8 cellular contexts compared by ENCODE assay signal in the genomic region with DNA sequence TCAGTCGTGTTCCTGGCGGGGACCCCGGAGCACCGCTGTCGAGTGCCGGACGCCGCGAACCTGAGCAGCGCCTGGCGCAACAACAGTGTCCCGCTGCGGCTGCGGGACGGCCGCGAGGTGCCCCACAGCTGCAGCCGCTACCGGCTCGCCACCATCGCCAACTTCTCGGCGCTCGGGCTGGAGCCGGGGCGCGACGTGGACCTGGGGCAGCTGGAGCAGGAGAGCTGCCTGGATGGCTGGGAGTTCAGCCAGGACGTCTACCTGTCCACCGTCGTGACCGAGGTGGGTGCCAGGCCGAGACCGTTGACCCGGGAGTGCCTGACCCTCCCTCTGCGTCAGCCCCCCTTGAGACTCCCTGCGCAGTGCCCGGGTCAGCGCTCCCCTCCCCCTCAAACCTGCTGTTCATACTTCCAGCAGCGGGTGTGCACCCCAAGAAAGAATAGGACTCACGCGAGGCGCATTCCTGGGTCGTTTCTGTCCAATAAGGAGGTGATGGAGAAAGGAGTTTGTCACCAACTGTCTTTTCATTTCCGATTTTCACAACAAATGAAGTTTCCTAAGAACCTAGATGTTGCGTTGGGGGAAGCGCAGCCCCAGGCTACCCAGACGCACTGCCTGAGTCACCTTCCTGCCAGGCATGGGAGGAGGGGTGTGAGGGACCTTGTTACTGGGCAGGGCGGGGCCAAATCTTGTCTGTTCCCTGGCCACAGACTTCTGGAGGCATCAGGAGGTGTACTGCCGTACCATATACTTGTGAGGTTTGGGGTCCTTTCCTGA. TPM values are rescaled to one million over a fixed set of nuclear protein-coding genes. Genes with fewer than 3 reads are reported as not detected.
DNase-seq lines count a peak whose midpoint lies in the region; ATAC-seq and TF ChIP-seq lines count a peak whose summit lies in the region.

No MANE protein-coding gene starts in this region.

- WGBS in heart right ventricle, 2 donors = 9 to 11% methylated on average over 50 of the region's 50 CpGs

- H3K9me3 ChIP-seq in heart right ventricle = no peaks in the 10 kb centered on the region

- peak overlapping the region; percentile 89 for H3K27ac Mint-ChIP-seq in activated naive CD8-positive, alpha-beta T cell

- intact Hi-C loops in heart right ventricle (cut with DNase I) = loop anchor here in 7 of 10 donors (5.0 to 10.0 kb wide), 5 partner anchors 67 to 200 kb away; a partner anchor contains a TSS

- H3K27me3 Mint-ChIP-seq in activated naive CD8-positive, alpha-beta T cell = no peaks in the 10 kb centered on the region

- peak overlapping the region; percentile 53 for H3K4me3 ChIP-seq in GM12864 (ENCODE audit: low read depth, low read length)
- H3K4me3 ChIP-seq in heart right ventricle = peak overlapping the region; percentile 18 to 83 (median 70)

- no peaks in the 10 kb centered on the region for H3K36me3 Mint-ChIP-seq in activated naive CD8-positive, alpha-beta T cell

- peaks cover 5 to 39% (median 35%) of the 10 kb centered on the region in 9 donors for H3K4me1 ChIP-seq in heart right ventricle

- H3K36me3 ChIP-seq in heart right ventricle = no peaks in the 10 kb centered on the region

- ATAC-seq in HG03139 (IDR thresholded peaks at IDR 0.05; ENCODE audit: unreplicated experiment) (peak; percentile 7), SK-N-SH treated with all-trans-retinoic acid at 6 μM for 48 hours (peak; percentile 48), heart right ventricle (peak in 5 of 8 donors; percentile 2 to 30 (median 9))

- TF ChIP-seq CTCF in GM12864 (IDR thresholded peaks at IDR 0.05; ENCODE audit: low read depth, low read length, missing control alignments) (no peak), heart right ventricle (IDR thresholded peaks at IDR 0.05) (no peak)

- no peaks in the 10 kb centered on the region for H3K27me3 ChIP-seq in heart right ventricle

- H3K4me1 Mint-ChIP-seq in activated naive CD8-positive, alpha-beta T cell (ENCODE audit: low read depth) = peaks cover 23% of the 10 kb centered on the region

- H3K4me3 Mint-ChIP-seq in activated naive CD8-positive, alpha-beta T cell = peak overlapping the region; percentile 91

- H3K9me3 Mint-ChIP-seq in activated naive CD8-positive, alpha-beta T cell (ENCODE audit: low read depth) = no peaks in the 10 kb centered on the region

- H3K27ac ChIP-seq in heart right ventricle = peak overlapping the region; percentile 83 to 100 (median 98)

- no peak for DNase-seq in GM12864 (ENCODE audit: low read depth)
- DNase-seq in heart right ventricle = peak; percentile 36 to 53
- DNase-seq in renal cortical epithelial cell (ENCODE audit: low read depth) = peak; percentile 77
- no peak for DNase-seq in globus pallidus (ENCODE audit: low spot score)
- DNase-seq in NCI-H2081 (lab: John Stamatoyannopoulos, UW) = no peak

TF ChIP-seq in SK-N-SH treated with all-trans-retinoic acid at 6 μM for 48 hours, 23 proteins besides CTCF, POLR2A, EP300 and RAD21:
- TF ChIP-seq ISL1 (CRISPR knock-in tag; IDR thresholded peaks at IDR 0.05) = no peak
- no peak for TF ChIP-seq ESRRG (CRISPR knock-in tag; IDR thresholded peaks at IDR 0.05)
- TF ChIP-seq, protein P1, sequence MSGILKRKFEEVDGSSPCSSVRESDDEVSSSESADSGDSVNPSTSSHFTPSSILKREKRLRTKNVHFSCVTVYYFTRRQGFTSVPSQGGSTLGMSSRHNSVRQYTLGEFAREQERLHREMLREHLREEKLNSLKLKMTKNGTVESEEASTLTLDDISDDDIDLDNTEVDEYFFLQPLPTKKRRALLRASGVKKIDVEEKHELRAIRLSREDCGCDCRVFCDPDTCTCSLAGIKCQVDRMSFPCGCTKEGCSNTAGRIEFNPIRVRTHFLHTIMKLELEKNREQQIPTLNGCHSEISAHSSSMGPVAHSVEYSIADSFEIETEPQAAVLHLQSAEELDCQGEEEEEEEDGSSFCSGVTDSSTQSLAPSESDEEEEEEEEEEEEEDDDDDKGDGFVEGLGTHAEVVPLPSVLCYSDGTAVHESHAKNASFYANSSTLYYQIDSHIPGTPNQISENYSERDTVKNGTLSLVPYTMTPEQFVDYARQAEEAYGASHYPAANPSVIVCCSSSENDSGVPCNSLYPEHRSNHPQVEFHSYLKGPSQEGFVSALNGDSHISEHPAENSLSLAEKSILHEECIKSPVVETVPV (CRISPR knock-in tag; IDR thresholded peaks at IDR 0.05) = no peak
- TF ChIP-seq ZNF565 (CRISPR knock-in tag; conservative IDR thresholded peaks at IDR 0.05; ENCODE audit: low read depth) = no peak
- no peak for TF ChIP-seq PPARA (CRISPR knock-in tag; IDR thresholded peaks at IDR 0.05; ENCODE audit: borderline replicate concordance)
- TF ChIP-seq TOX (CRISPR knock-in tag; IDR thresholded peaks at IDR 0.05; ENCODE audit: borderline replicate concordance) = no peak
- TF ChIP-seq, protein P2, sequence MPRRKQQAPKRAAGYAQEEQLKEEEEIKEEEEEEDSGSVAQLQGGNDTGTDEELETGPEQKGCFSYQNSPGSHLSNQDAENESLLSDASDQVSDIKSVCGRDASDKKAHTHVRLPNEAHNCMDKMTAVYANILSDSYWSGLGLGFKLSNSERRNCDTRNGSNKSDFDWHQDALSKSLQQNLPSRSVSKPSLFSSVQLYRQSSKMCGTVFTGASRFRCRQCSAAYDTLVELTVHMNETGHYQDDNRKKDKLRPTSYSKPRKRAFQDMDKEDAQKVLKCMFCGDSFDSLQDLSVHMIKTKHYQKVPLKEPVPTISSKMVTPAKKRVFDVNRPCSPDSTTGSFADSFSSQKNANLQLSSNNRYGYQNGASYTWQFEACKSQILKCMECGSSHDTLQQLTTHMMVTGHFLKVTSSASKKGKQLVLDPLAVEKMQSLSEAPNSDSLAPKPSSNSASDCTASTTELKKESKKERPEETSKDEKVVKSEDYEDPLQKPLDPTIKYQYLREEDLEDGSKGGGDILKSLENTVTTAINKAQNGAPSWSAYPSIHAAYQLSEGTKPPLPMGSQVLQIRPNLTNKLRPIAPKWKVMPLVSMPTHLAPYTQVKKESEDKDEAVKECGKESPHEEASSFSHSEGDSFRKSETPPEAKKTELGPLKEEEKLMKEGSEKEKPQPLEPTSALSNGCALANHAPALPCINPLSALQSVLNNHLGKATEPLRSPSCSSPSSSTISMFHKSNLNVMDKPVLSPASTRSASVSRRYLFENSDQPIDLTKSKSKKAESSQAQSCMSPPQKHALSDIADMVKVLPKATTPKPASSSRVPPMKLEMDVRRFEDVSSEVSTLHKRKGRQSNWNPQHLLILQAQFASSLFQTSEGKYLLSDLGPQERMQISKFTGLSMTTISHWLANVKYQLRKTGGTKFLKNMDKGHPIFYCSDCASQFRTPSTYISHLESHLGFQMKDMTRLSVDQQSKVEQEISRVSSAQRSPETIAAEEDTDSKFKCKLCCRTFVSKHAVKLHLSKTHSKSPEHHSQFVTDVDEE (CRISPR knock-in tag; IDR thresholded peaks at IDR 0.05) = no peak
- TF ChIP-seq, protein P3, sequence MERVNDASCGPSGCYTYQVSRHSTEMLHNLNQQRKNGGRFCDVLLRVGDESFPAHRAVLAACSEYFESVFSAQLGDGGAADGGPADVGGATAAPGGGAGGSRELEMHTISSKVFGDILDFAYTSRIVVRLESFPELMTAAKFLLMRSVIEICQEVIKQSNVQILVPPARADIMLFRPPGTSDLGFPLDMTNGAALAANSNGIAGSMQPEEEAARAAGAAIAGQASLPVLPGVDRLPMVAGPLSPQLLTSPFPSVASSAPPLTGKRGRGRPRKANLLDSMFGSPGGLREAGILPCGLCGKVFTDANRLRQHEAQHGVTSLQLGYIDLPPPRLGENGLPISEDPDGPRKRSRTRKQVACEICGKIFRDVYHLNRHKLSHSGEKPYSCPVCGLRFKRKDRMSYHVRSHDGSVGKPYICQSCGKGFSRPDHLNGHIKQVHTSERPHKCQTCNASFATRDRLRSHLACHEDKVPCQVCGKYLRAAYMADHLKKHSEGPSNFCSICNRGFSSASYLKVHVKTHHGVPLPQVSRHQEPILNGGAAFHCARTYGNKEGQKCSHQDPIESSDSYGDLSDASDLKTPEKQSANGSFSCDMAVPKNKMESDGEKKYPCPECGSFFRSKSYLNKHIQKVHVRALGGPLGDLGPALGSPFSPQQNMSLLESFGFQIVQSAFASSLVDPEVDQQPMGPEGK (CRISPR knock-in tag; IDR thresholded peaks at IDR 0.05; ENCODE audit: borderline replicate concordance) = no peak
- no peak for TF ChIP-seq ZFP30 (CRISPR knock-in tag; IDR thresholded peaks at IDR 0.05)
- no peak for TF ChIP-seq SNAI2 (CRISPR knock-in tag; IDR thresholded peaks at IDR 0.05)

RNA-seq across cellular contexts. Expression of a gene that starts 0.7 kb away (rescaled TPM):
- 1 to 10 TPM in 8 of 10 donors, under 1 TPM in 2; 0.39 to 9.0 (median 2.1) TPM for total RNA-seq in heart right ventricle
- 1 to 10 TPM in 1 of 2 donors, under 1 TPM in 1; 0.51 to 2.7 TPM for polyA plus RNA-seq in heart right ventricle
- total RNA-seq in renal cortical epithelial cell = 1.6 and 8.9 TPM in 2 replicates

RNA-seq across cellular contexts. Expression of a gene that starts 37.4 kb away (rescaled TPM):
- total RNA-seq in heart right ventricle = 1 to 10 TPM; 2.1 to 8.7 (median 3.4) TPM
- polyA plus RNA-seq in heart right ventricle = 10 to 100 TPM in 1 of 2 donors, 1 to 10 TPM in 1; 3.4 to 15.3 TPM
- 92.0 and 249 TPM in 2 replicates for total RNA-seq in renal cortical epithelial cell

Comparison
In these comparisons a context has a peak if more than half of its experiments do, and no peak if none do; other contexts are left out.
1. DNase-seq: peak in heart right ventricle (2 of 2) and renal cortical epithelial cell (single experiment); none in GM12864 (single experiment), globus pallidus (single experiment) and NCI-H2081 (0 of 2).
2. Peak in every context shown above with its lines, with median percentiles within 50 percentile points of each other: ATAC-seq.